In genomic region chr3:42288385-42288784, GRCh38 we compare ENCODE assay signal across 32 cellular contexts. TPM values are rescaled to one million over a fixed set of nuclear protein-coding genes. Genes with fewer than 3 reads are reported as not detected.
"Had no signal": no experiment of that assay in that cellular context is flagged by ENCODE, and none has a peak within 500 bp of the region (broad histone marks: within the 10 kb centered on the region; RNA-seq: fewer than 3 reads in every experiment).

No MANE protein-coding gene starts in this region.

- ATAC-seq: activated CD8-positive, alpha-beta memory T cell treated with anti-CD3 and anti-CD28 coated beads, Interleukin-2, amount 10 ng/mL, durations not matched to agents 7 days and 5 days; activated naive CD4-positive, alpha-beta T cell treated with anti-CD3 and anti-CD28 coated beads, Interleukin-2, amount 50 U/mL, for 72 hours; activated T-cell treated with anti-CD3 and anti-CD28 coated beads, Interleukin-2, amount 50 U/mL, for 72 hours; Right ventricle myocardium inferior; SK-N-SH treated with all-trans-retinoic acid at 6 μM for 48 hours had no signal

- FAIRE-seq: bronchial epithelial cell, RCC 7860 had no signal

- H3K9me3 ChIP-seq: adrenal gland had no signal

- H3K4me1 ChIP-seq: adrenal gland had no signal

- H3K4me3 ChIP-seq: adrenal gland had no signal

- H3K27me3 ChIP-seq: adrenal gland had no signal

- DNase-seq: activated CD4-positive, alpha-beta memory T cell treated with anti-CD3 and anti-CD28 coated beads, Interleukin-2, amount 10 ng/mL, durations not matched to agents 7 days and 5 days; activated CD4-positive, alpha-beta T cell treated with anti-CD3 and anti-CD28 coated beads for 1 hour; activated CD4-positive, alpha-beta T cell treated with anti-CD3 and anti-CD28 coated beads for 48 hours; activated CD4-positive, CD25-positive, alpha-beta regulatory T cell; activated CD8-positive, alpha-beta memory T cell treated with anti-CD3 and anti-CD28 coated beads for 24 hours; activated CD8-positive, alpha-beta memory T cell treated with anti-CD3 and anti-CD28 coated beads, Interleukin-2, amount 10 ng/mL, durations not matched to agents 7 days and 5 days; activated gamma-delta T cell treated with Interleukin-2 at 50 U/mL for 16 hours; activated naive CD4-positive, alpha-beta T cell treated with anti-CD3 and anti-CD28 coated beads for 36 hours; activated T-cell treated with anti-CD3 and anti-CD28 coated beads, Interleukin-2, amount 50 U/mL, for 1 hour; activated T-cell treated with anti-CD3 and anti-CD28 coated beads, Interleukin-2, amount 50 U/mL, for 72 hours; adrenal gland; anterior cingulate cortex; caudate nucleus; Kasumi-1; KG1; NCI-H1417 treated with DMSO at 0.1 percent for 48 hours; NCI-H187 treated with DMSO at 0.1 percent for 48 hours; NCI-H524 treated with DMSO at 0.1 percent for 48 hours; SIG-M5; T-helper 1 cell; T1000; WERI-Rb-1 had no signal

- H3K27ac ChIP-seq: adrenal gland, RWPE1, WERI-Rb-1 had no signal

- H3K36me3 ChIP-seq: adrenal gland, WERI-Rb-1 had no signal

RNA-seq across cellular contexts. Expression of gene CCK, which starts 22.4 kb away (rescaled TPM):
- total RNA-seq: activated CD4-positive, alpha-beta memory T cell treated with anti-CD3 and anti-CD28 coated beads, Interleukin-2, amount 10 ng/mL, durations not matched to agents 7 days and 5 days; activated CD8-positive, alpha-beta memory T cell treated with anti-CD3 and anti-CD28 coated beads, Interleukin-2, amount 10 ng/mL, durations not matched to agents 7 days and 5 days; activated naive CD4-positive, alpha-beta T cell treated with anti-CD3 and anti-CD28 coated beads for 36 hours; activated naive CD4-positive, alpha-beta T cell treated with anti-CD3 and anti-CD28 coated beads, Interleukin-2, amount 50 U/mL, for 72 hours; activated T-cell treated with anti-CD3 and anti-CD28 coated beads, Interleukin-2, amount 50 U/mL, for 72 hours; activated T-helper 2 cell treated with anti-CD3 and anti-CD28 coated beads, Interferon-gamma antibody, Interleukin-2, Interleukin-4, amounts not matched to agents 10 μg/mL and 5 μg/mL and 100 μg/mL, durations not matched to agents 14 hours and 24 hours and 36 hours; chondrocyte; NCI-H460; Right ventricle myocardium inferior; T-helper 2 cell treated with Interferon-gamma antibody and Interleukin-4, amounts not matched to agents 100 ng/mL and 5 ng/mL, for 36 hours had no signal
